8 cellular contexts compared by ENCODE assay signal in the genomic region with DNA sequence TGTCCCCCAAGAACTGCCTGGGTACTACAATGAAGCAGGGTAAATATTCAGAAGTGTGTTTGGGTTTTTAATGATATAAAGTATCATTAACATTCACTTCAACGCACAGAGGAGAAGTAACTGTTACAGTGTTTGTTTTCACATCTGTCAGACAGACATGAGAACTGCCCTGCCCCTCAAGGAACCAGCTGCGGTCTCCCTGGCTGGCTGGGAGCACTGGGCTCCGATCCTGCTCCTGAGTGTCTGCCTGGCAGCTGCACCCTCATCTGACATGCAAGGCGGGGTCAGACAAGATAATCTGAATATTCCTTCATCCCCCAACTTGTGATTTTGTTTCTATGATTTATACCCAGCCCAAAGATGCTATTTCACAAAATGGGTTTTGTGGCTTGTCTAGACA.
DNase-seq lines count a peak whose midpoint lies in the region; TF ChIP-seq lines count a peak whose summit lies in the region.

No MANE protein-coding gene starts in this region.

- H3K4me1 Mint-ChIP-seq in brain, result peaks cover 56% of the 10 kb centered on the region

- H3K27me3 ChIP-seq in Karpas-422 (ENCODE audit: low read length) (no peaks in the 10 kb centered on the region), mucosa of stomach (ENCODE audit: control insufficient read depth, insufficient read depth, low read length) (no peaks in the 10 kb centered on the region)

- peak overlapping the region in 3 of 5 experiments; percentile 64 to 86 (median 70) for H3K27ac Mint-ChIP-seq in brain

- peaks cover 70% of the 10 kb centered on the region for H3K4me1 ChIP-seq in Karpas-422 (ENCODE audit: low read length)
- peaks cover 71% of the 10 kb centered on the region for H3K4me1 ChIP-seq in mucosa of stomach (ENCODE audit: control insufficient read depth, insufficient read depth, low read length)

- H3K4me3 Mint-ChIP-seq in brain, result no peak overlapping the region

- peak overlapping the region; percentile 97 for H3K27ac ChIP-seq in Karpas-422 (ENCODE audit: low read length)

- H3K9ac ChIP-seq in Karpas-422 (ENCODE audit: low read length) (peak overlapping the region; percentile 71), mucosa of stomach (ENCODE audit: low read length) (peak overlapping the region; percentile 14)

- H3K4me3 ChIP-seq in AG10803 (ENCODE audit: low read length) (no peak overlapping the region), Karpas-422 (ENCODE audit: low read length) (no peak overlapping the region), mucosa of stomach (ENCODE audit: low read length) (no peak overlapping the region)

- H3K36me3 ChIP-seq in Karpas-422 (ENCODE audit: insufficient read depth, low read length) (peaks cover 3% of the 10 kb centered on the region; the same call in 1 of the 2 replicates), mucosa of stomach (ENCODE audit: control insufficient read depth, insufficient read depth, low read length) (no peaks in the 10 kb centered on the region)

- peaks cover 9% of the 10 kb centered on the region for H3K79me2 ChIP-seq in Karpas-422 (ENCODE audit: low read length)

- DNase-seq in AG10803 (ENCODE audit: low read depth) (peak; percentile 84), Karpas-422 (peak; percentile 42), OCI-M2 (lab: John Stamatoyannopoulos, UW; ENCODE audit: unreplicated experiment) (no peak), activated gamma-delta T cell treated with Interleukin-2 at 50 U/mL for 16 hours (no peak), COR-L47 (lab: John Stamatoyannopoulos, UW) (no peak)
- DNase-seq in activated CD4-positive, CD25-positive, alpha-beta regulatory T cell (lab: John Stamatoyannopoulos, UW), result no peak

- no peaks in the 10 kb centered on the region for H3K36me3 Mint-ChIP-seq in brain

- H3K9me2 ChIP-seq in Karpas-422 (replicated peaks; ENCODE audit: insufficient read depth, low read length), result no peaks in the 10 kb centered on the region

- H3K9me3 Mint-ChIP-seq in brain, result peaks cover 0 to 3% (median 0%) of the 10 kb centered on the region in 5 experiments

- H3K9me3 ChIP-seq in Karpas-422 (ENCODE audit: low read length) (no peaks in the 10 kb centered on the region), mucosa of stomach (ENCODE audit: control insufficient read depth, low read length) (no peaks in the 10 kb centered on the region)

- no peak for TF ChIP-seq CTCF in AG10803 (conservative IDR thresholded peaks at IDR 0.05; ENCODE audit: low read length)
- no peak for TF ChIP-seq CTCF in brain (conservative IDR thresholded peaks at IDR 0.05)

- H3K27me3 Mint-ChIP-seq in brain, result no peaks in the 10 kb centered on the region

- no peak overlapping the region for H2AFZ ChIP-seq in Karpas-422 (ENCODE audit: low read length)

- no peaks in the 10 kb centered on the region for H4K20me1 ChIP-seq in Karpas-422 (ENCODE audit: insufficient read depth, low read depth, low read length)

- H3K4me2 ChIP-seq in Karpas-422 (ENCODE audit: low read depth, low read length, poor library complexity, severe bottlenecking), result peak overlapping the region; percentile 85

Comparison
In these comparisons a context has a peak if more than half of its experiments do, and no peak if none do; other contexts are left out.
1. DNase-seq: peak in AG10803 (single experiment) and Karpas-422 (single experiment); none in activated CD4-positive, CD25-positive, alpha-beta regulatory T cell (0 of 4), OCI-M2 (single experiment), activated gamma-delta T cell treated with Interleukin-2 at 50 U/mL for 16 hours (single experiment) and COR-L47 (single experiment).